In genomic region chr4:7343950-7344349, GRCh38 we compare ENCODE assay signal across 31 cellular contexts.
"Had no signal": no experiment of that assay in that cellular context is flagged by ENCODE, and none has a peak within 500 bp of the region (broad histone marks: within the 10 kb centered on the region; RNA-seq: fewer than 3 reads in every experiment).

No MANE protein-coding gene starts in this region.

- H3K9me3 Mint-ChIP-seq: activated naive CD4-positive, alpha-beta T cell treated with anti-CD3 and anti-CD28 coated beads, Interleukin-2, amount 50 U/mL, for 24 hours had no signal

- H3K36me3 Mint-ChIP-seq: activated CD4-positive, alpha-beta memory T cell treated with anti-CD3 and anti-CD28 coated beads for 36 hours; activated CD8-positive, alpha-beta memory T cell treated with anti-CD3 and anti-CD28 coated beads, Interleukin-2, amount 10 ng/mL, durations not matched to agents 7 days and 5 days; activated naive CD4-positive, alpha-beta T cell treated with anti-CD3 and anti-CD28 coated beads, Interleukin-2, amount 50 U/mL, for 24 hours; activated naive CD8-positive, alpha-beta T cell treated with anti-CD3 and anti-CD28 coated beads for 36 hours had no signal

- DNase-seq: activated CD4-positive, alpha-beta memory T cell treated with anti-CD3 and anti-CD28 coated beads for 36 hours; activated CD4-positive, alpha-beta T cell treated with anti-CD3 and anti-CD28 coated beads for 36 hours; activated CD4-positive, alpha-beta T cell treated with anti-CD3 and anti-CD28 coated beads, Interleukin-2, amount 10 ng/mL, durations not matched to agents 24 days and 14 days; activated CD4-positive, CD25-positive, alpha-beta regulatory T cell; activated CD4-positive, CD25-positive, alpha-beta regulatory T cell treated with anti-CD3 and anti-CD28 coated beads, Interleukin-2, amount 50 U/mL, for 72 hours; activated CD8-positive, alpha-beta memory T cell treated with anti-CD3 and anti-CD28 coated beads, Interleukin-2, amount 10 ng/mL, durations not matched to agents 7 days and 5 days; activated CD8-positive, alpha-beta memory T cell treated with anti-CD3 and anti-CD28 coated beads, Interleukin-2, amount 50 U/mL, for 4 hours; activated CD8-positive, alpha-beta T cell treated with anti-CD3 and anti-CD28 coated beads, Interleukin-2, amount 10 ng/mL, durations not matched to agents 7 days and 5 days; activated effector memory CD4-positive, alpha-beta T cell treated with anti-CD3 and anti-CD28 coated beads, Interleukin-2, amount 50 U/mL, for 16 hours; activated naive CD4-positive, alpha-beta T cell treated with anti-CD3 and anti-CD28 coated beads for 36 hours; activated naive CD8-positive, alpha-beta T cell treated with anti-CD3 and anti-CD28 coated beads for 36 hours; activated naive CD8-positive, alpha-beta T cell treated with anti-CD3 and anti-CD28 coated beads, Interleukin-2, amount 50 U/mL, for 24 hours; activated T-cell treated with anti-CD3 and anti-CD28 coated beads, Interleukin-2, amount 50 U/mL, for 1 hour; activated T-cell treated with anti-CD3 and anti-CD28 coated beads, Interleukin-2, amount 50 U/mL, for 48 hours; amygdala; body of pancreas; caudate nucleus; colonic mucosa; effector CD8-positive, alpha-beta T cell; esophagus squamous epithelium; foreskin melanocyte; T-helper 1 cell; T-helper 17 cell; T1000 had no signal

- H3K4me1 ChIP-seq: adrenal gland, body of pancreas, colonic mucosa, gastroesophageal sphincter had no signal

- H3K27ac Mint-ChIP-seq: activated CD4-positive, alpha-beta memory T cell treated with anti-CD3 and anti-CD28 coated beads for 36 hours; activated CD4-positive, alpha-beta T cell treated with anti-CD3 and anti-CD28 coated beads for 36 hours; activated CD4-positive, alpha-beta T cell treated with anti-CD3 and anti-CD28 coated beads, Interleukin-2, amount 10 ng/mL, durations not matched to agents 24 days and 14 days; activated CD8-positive, alpha-beta memory T cell treated with anti-CD3 and anti-CD28 coated beads, Interleukin-2, amount 10 ng/mL, durations not matched to agents 7 days and 5 days; activated CD8-positive, alpha-beta T cell treated with anti-CD3 and anti-CD28 coated beads, Interleukin-2, amount 10 ng/mL, durations not matched to agents 7 days and 5 days; activated naive CD4-positive, alpha-beta T cell treated with anti-CD3 and anti-CD28 coated beads for 36 hours; activated naive CD4-positive, alpha-beta T cell treated with anti-CD3 and anti-CD28 coated beads, Interleukin-2, amount 50 U/mL, for 24 hours; activated naive CD8-positive, alpha-beta T cell treated with anti-CD3 and anti-CD28 coated beads for 36 hours; activated naive CD8-positive, alpha-beta T cell treated with anti-CD3 and anti-CD28 coated beads, Interleukin-2, amount 50 U/mL, for 24 hours; activated T-helper 1 cell treated with anti-CD3 and anti-CD28 coated beads, Interleukin-12 subunit alpha, Interleukin-12 subunit beta, Interleukin-2, Interleukin-4 antibody, amounts not matched to agents 30 ng/mL and 10 ng/mL and 1 ng/mL, durations not matched to agents 14 hours and 24 hours and 36 hours; activated T-helper 2 cell treated with anti-CD3 and anti-CD28 coated beads, Interferon-gamma antibody, Interleukin-2, Interleukin-4, amounts not matched to agents 10 μg/mL and 5 μg/mL and 100 μg/mL, durations not matched to agents 14 hours and 24 hours and 36 hours; T-helper 17 cell; T-helper 2 cell treated with Interferon-gamma antibody and Interleukin-4, amounts not matched to agents 5 μg/mL and 100 μg/mL, for 36 hours had no signal

- H3K27me3 Mint-ChIP-seq: activated CD4-positive, alpha-beta T cell treated with anti-CD3 and anti-CD28 coated beads for 36 hours; activated CD4-positive, alpha-beta T cell treated with anti-CD3 and anti-CD28 coated beads, Interleukin-2, amount 10 ng/mL, durations not matched to agents 24 days and 14 days; activated CD8-positive, alpha-beta memory T cell treated with anti-CD3 and anti-CD28 coated beads, Interleukin-2, amount 10 ng/mL, durations not matched to agents 7 days and 5 days; activated naive CD4-positive, alpha-beta T cell treated with anti-CD3 and anti-CD28 coated beads, Interleukin-2, amount 50 U/mL, for 24 hours; activated naive CD8-positive, alpha-beta T cell treated with anti-CD3 and anti-CD28 coated beads, Interleukin-2, amount 50 U/mL, for 24 hours; T-helper 17 cell had no signal

- H3K4me3 ChIP-seq: adrenal gland, body of pancreas, colonic mucosa, esophagus squamous epithelium, gastroesophageal sphincter had no signal

- H3K36me3 ChIP-seq: adrenal gland, colonic mucosa, esophagus squamous epithelium, gastroesophageal sphincter had no signal

- H3K27ac ChIP-seq: adrenal gland, body of pancreas, colonic mucosa, epithelial cell of prostate, esophagus squamous epithelium, gastroesophageal sphincter had no signal

- H3K4me1 Mint-ChIP-seq: activated CD4-positive, alpha-beta T cell treated with anti-CD3 and anti-CD28 coated beads for 36 hours; activated CD4-positive, alpha-beta T cell treated with anti-CD3 and anti-CD28 coated beads, Interleukin-2, amount 10 ng/mL, durations not matched to agents 24 days and 14 days; activated CD8-positive, alpha-beta memory T cell treated with anti-CD3 and anti-CD28 coated beads, Interleukin-2, amount 10 ng/mL, durations not matched to agents 7 days and 5 days; activated naive CD4-positive, alpha-beta T cell treated with anti-CD3 and anti-CD28 coated beads, Interleukin-2, amount 50 U/mL, for 24 hours; activated naive CD8-positive, alpha-beta T cell treated with anti-CD3 and anti-CD28 coated beads for 36 hours; activated naive CD8-positive, alpha-beta T cell treated with anti-CD3 and anti-CD28 coated beads, Interleukin-2, amount 50 U/mL, for 24 hours had no signal

- H3K9me3 ChIP-seq: adrenal gland, body of pancreas, colonic mucosa had no signal

- H3K4me3 Mint-ChIP-seq: activated CD4-positive, alpha-beta memory T cell treated with anti-CD3 and anti-CD28 coated beads for 36 hours; activated CD4-positive, alpha-beta T cell treated with anti-CD3 and anti-CD28 coated beads for 36 hours; activated CD4-positive, alpha-beta T cell treated with anti-CD3 and anti-CD28 coated beads, Interleukin-2, amount 10 ng/mL, durations not matched to agents 24 days and 14 days; activated CD8-positive, alpha-beta memory T cell treated with anti-CD3 and anti-CD28 coated beads, Interleukin-2, amount 10 ng/mL, durations not matched to agents 7 days and 5 days; activated CD8-positive, alpha-beta T cell treated with anti-CD3 and anti-CD28 coated beads, Interleukin-2, amount 10 ng/mL, durations not matched to agents 7 days and 5 days; activated naive CD4-positive, alpha-beta T cell treated with anti-CD3 and anti-CD28 coated beads for 36 hours; activated naive CD4-positive, alpha-beta T cell treated with anti-CD3 and anti-CD28 coated beads, Interleukin-2, amount 50 U/mL, for 24 hours; activated naive CD8-positive, alpha-beta T cell treated with anti-CD3 and anti-CD28 coated beads for 36 hours; activated naive CD8-positive, alpha-beta T cell treated with anti-CD3 and anti-CD28 coated beads, Interleukin-2, amount 50 U/mL, for 24 hours; activated T-helper 1 cell treated with anti-CD3 and anti-CD28 coated beads, Interleukin-12 subunit alpha, Interleukin-12 subunit beta, Interleukin-2, Interleukin-4 antibody, amounts not matched to agents 30 ng/mL and 10 ng/mL and 1 ng/mL, durations not matched to agents 14 hours and 24 hours and 36 hours; T-helper 17 cell; T-helper 2 cell treated with Interferon-gamma antibody and Interleukin-4, amounts not matched to agents 5 μg/mL and 100 μg/mL, for 36 hours had no signal

- H3K27me3 ChIP-seq: adrenal gland, body of pancreas, colonic mucosa, esophagus squamous epithelium, gastroesophageal sphincter had no signal

- ATAC-seq: activated CD4-positive, alpha-beta T cell treated with anti-CD3 and anti-CD28 coated beads for 36 hours; activated CD8-positive, alpha-beta memory T cell treated with anti-CD3 and anti-CD28 coated beads, Interleukin-2, amount 10 ng/mL, durations not matched to agents 7 days and 5 days; activated CD8-positive, alpha-beta T cell treated with anti-CD3 and anti-CD28 coated beads, Interleukin-2, amount 10 ng/mL, durations not matched to agents 7 days and 5 days; activated naive CD8-positive, alpha-beta T cell treated with anti-CD3 and anti-CD28 coated beads, Interleukin-2, amount 50 U/mL, for 24 hours; body of pancreas; gastroesophageal sphincter; T-helper 17 cell had no signal
